26 cellular contexts compared by ENCODE assay signal in genomic region chr17:21460358-21460757, GRCh38.
DNase-seq lines count a peak whose midpoint lies in the region; ATAC-seq, FAIRE-seq and TF ChIP-seq lines count a peak whose summit lies in the region.
"Had no signal": no experiment of that assay in that cellular context is flagged by ENCODE, and none has a peak within 500 bp of the region (broad histone marks: within the 10 kb centered on the region; RNA-seq: fewer than 3 reads in every experiment).

No MANE protein-coding gene starts in this region.

- H2AFZ ChIP-seq in ACC112 (ENCODE audit: low read length, unreplicated experiment) (no peak overlapping the region), H1 (ENCODE audit: low read length) (no peak overlapping the region), mesenchymal stem cell (ENCODE audit: low read depth, low read length) (no peak overlapping the region)
- H2AFZ ChIP-seq: GM23338 had no signal

- H3K18ac ChIP-seq in H1 (ENCODE audit: extremely low read depth, low read length) (no peak overlapping the region), mesenchymal stem cell (ENCODE audit: low read depth in 1 of 2, low read length in 2 of 2) (no peak overlapping the region)

- H2BK5ac ChIP-seq in H1 (ENCODE audit: low read depth, low read length) (no peak overlapping the region), mesenchymal stem cell (ENCODE audit: low read depth, low read length, poor library complexity, severe bottlenecking) (no peak overlapping the region)

- no peak overlapping the region for H3K4me3 Mint-ChIP-seq in stimulated activated naive B cell treated with anti-CD40 and anti-IgM and Interleukin-4, amounts not matched to agents 10 μg/mL and 1 μg/mL and 100 μg/mL, for 72 hours
- H3K4me3 Mint-ChIP-seq: activated CD4-positive, alpha-beta memory T cell treated with anti-CD3 and anti-CD28 coated beads, Interleukin-2, amount 10 ng/mL, durations not matched to agents 7 days and 5 days; activated naive CD4-positive, alpha-beta T cell treated with anti-CD3 and anti-CD28 coated beads, Interleukin-2, amount 10 ng/mL, durations not matched to agents 7 days and 5 days; activated T-cell treated with anti-CD3 and anti-CD28 coated beads, Interleukin-2, amount 50 U/mL, for 24 hours; CD8-positive, alpha-beta T cell; dendritic cell treated with granulocyte-macrophage colony-stimulating factor and Interleukin-4, amounts not matched to agents 40 ng/mL and 50 ng/mL, for 4 days; GM23338; nephron progenitor cell; stimulated activated memory B cell treated with anti-CD40 and anti-IgM and Interleukin-4, amounts not matched to agents 10 μg/mL and 1 μg/mL and 100 μg/mL, for 72 hours had no signal

- H4K20me1 ChIP-seq in H1 (replicated peaks in 1 of 2; ENCODE audit: control insufficient read depth in 1 of 2, insufficient read depth in 2 of 2, low read length in 2 of 2) = no peaks in the 10 kb centered on the region

- peak; percentile 7 for FAIRE-seq in H1 (lab: Jason Lieb, UNC)
- FAIRE-seq: astrocyte had no signal

- H3K79me1 ChIP-seq in H1 (ENCODE audit: low read depth, low read length) = no peaks in the 10 kb centered on the region
- no peaks in the 10 kb centered on the region for H3K79me1 ChIP-seq in mesenchymal stem cell (replicated peaks; ENCODE audit: low read length, poor library complexity, severe bottlenecking)

- H4K91ac ChIP-seq in H1 (replicated peaks; ENCODE audit: insufficient read length, low read length) (no peak overlapping the region), mesenchymal stem cell (ENCODE audit: low read length) (no peak overlapping the region)

- H3K9ac ChIP-seq in H1 (replicated peaks in 1 of 4; ENCODE audit: extremely low read depth in 1 of 4, low read depth in 3 of 4, low read length in 3 of 4) = no peak overlapping the region
- H3K9ac ChIP-seq in mesenchymal stem cell (ENCODE audit: low read length) = no peak overlapping the region

- intact Hi-C loops in mucosa of descending colon (cut with DNase I, micrococcal nuclease) = no loop called here

- 85% methylated on average over 6 of the region's 6 CpGs; no CpG with 5 or more reads in 1 of the 2 experiments for WGBS in H1 (ENCODE audit: extremely low coverage in 1 of 2, insufficient coverage in 1 of 2, insufficient read length in 1 of 2, insufficient replicate concordance in 2 of 2, low coverage in 1 of 2, low lambda C conversion rate in 2 of 2, missing lambda C conversion rate in 1 of 2), 2 experiments
- 68% methylated on average over 6 of the region's 6 CpGs for WGBS in mesenchymal stem cell

- H4K8ac ChIP-seq in H1 (ENCODE audit: extremely low read depth, insufficient read depth, low read length) (no peak overlapping the region), mesenchymal stem cell (ENCODE audit: low read length) (no peak overlapping the region)

- H3K4me1 Mint-ChIP-seq in stimulated activated naive B cell treated with anti-CD40 and anti-IgM and Interleukin-4, amounts not matched to agents 10 μg/mL and 1 μg/mL and 100 μg/mL, for 72 hours = peaks cover 11 to 27% of the 10 kb centered on the region in 2 donors

- H3K14ac ChIP-seq in H1 (ENCODE audit: insufficient read length) = no peak overlapping the region
- H3K14ac ChIP-seq in mesenchymal stem cell (ENCODE audit: low read length in 2 of 2) = no peak overlapping the region

- H2BK12ac ChIP-seq in H1 (ENCODE audit: low read depth, low read length) (no peak overlapping the region), mesenchymal stem cell (ENCODE audit: low read length in 2 of 2) (no peak overlapping the region)

- H3K4me2 ChIP-seq in H1 (ENCODE audit: insufficient read depth in 1 of 2, low read depth in 2 of 2, low read length in 2 of 2) = no peak overlapping the region
- H3K4me2 ChIP-seq in mesenchymal stem cell (ENCODE audit: low read length, poor library complexity, severe bottlenecking) = no peak overlapping the region
- H3K4me2 ChIP-seq: GM23338 had no signal

- TF ChIP-seq CTCF in H1 (IDR thresholded peaks at IDR 0.05; ENCODE audit: control extremely low read depth in 1 of 3, insufficient read depth in 1 of 3, low read depth in 1 of 3, low read length in 3 of 3) = no peak
- TF ChIP-seq CTCF in mucosa of descending colon (IDR thresholded peaks at IDR 0.05) = no peak

- no peaks in the 10 kb centered on the region for H3K9me3 Mint-ChIP-seq in stimulated activated naive B cell treated with anti-CD40 and anti-IgM and Interleukin-4, amounts not matched to agents 10 μg/mL and 1 μg/mL and 100 μg/mL, for 72 hours
- H3K9me3 Mint-ChIP-seq: activated CD4-positive, alpha-beta memory T cell treated with anti-CD3 and anti-CD28 coated beads, Interleukin-2, amount 10 ng/mL, durations not matched to agents 7 days and 5 days; activated naive CD4-positive, alpha-beta T cell treated with anti-CD3 and anti-CD28 coated beads, Interleukin-2, amount 10 ng/mL, durations not matched to agents 7 days and 5 days; activated T-cell treated with anti-CD3 and anti-CD28 coated beads, Interleukin-2, amount 50 U/mL, for 24 hours; CD8-positive, alpha-beta T cell; dendritic cell treated with granulocyte-macrophage colony-stimulating factor and Interleukin-4, amounts not matched to agents 40 ng/mL and 50 ng/mL, for 4 days; nephron progenitor cell; stimulated activated memory B cell treated with anti-CD40 and anti-IgM and Interleukin-4, amounts not matched to agents 10 μg/mL and 1 μg/mL and 100 μg/mL, for 72 hours had no signal

- no peak for TF ChIP-seq EP300 in H1 (IDR thresholded peaks at IDR 0.05; ENCODE audit: borderline replicate concordance in 1 of 2, low read depth in 2 of 2, low read length in 2 of 2)

- no peak overlapping the region for H4K5ac ChIP-seq in H1 (ENCODE audit: insufficient read length, low read depth, low read length)

- peaks cover 44 to 61% of the 10 kb centered on the region in 2 donors for H3K27me3 Mint-ChIP-seq in stimulated activated naive B cell treated with anti-CD40 and anti-IgM and Interleukin-4, amounts not matched to agents 10 μg/mL and 1 μg/mL and 100 μg/mL, for 72 hours

- no peaks in the 10 kb centered on the region for H3K79me2 ChIP-seq in ACC112 (ENCODE audit: control insufficient read depth, insufficient read depth, low read length, unreplicated experiment)
- H3K79me2 ChIP-seq in H1 (ENCODE audit: control insufficient read depth in 1 of 2, insufficient read depth in 2 of 2, low read length in 2 of 2) = no peaks in the 10 kb centered on the region

- H2BK15ac ChIP-seq in H1 (ENCODE audit: low read length) = no peak overlapping the region
- H2BK15ac ChIP-seq in mesenchymal stem cell (ENCODE audit: low read depth, poor library complexity, severe bottlenecking) = no peak overlapping the region

- H3K36me3 ChIP-seq in ACC112 (ENCODE audit: insufficient read depth, low read length) (no peaks in the 10 kb centered on the region), H1 (ENCODE audit: control insufficient read depth in 2 of 4, insufficient read depth in 4 of 4, low read length in 3 of 4) (no peaks in the 10 kb centered on the region), mesenchymal stem cell (ENCODE audit: control insufficient read depth in 1 of 2, insufficient read depth in 2 of 2, low read depth in 1 of 2, low read length in 2 of 2) (no peaks in the 10 kb centered on the region), mucosa of descending colon (ENCODE audit: low read depth) (no peaks in the 10 kb centered on the region)
- H3K36me3 ChIP-seq: heart right ventricle, tibial nerve had no signal

- TF ChIP-seq RAD21 in H1 (IDR thresholded peaks at IDR 0.05 in 1 of 2, conservative IDR thresholded peaks at IDR 0.05 in 1 of 2; ENCODE audit: low read depth in 2 of 2, low read length in 2 of 2) = no peak

- H3K27ac ChIP-seq in ACC112 (ENCODE audit: low read depth, low read length) (peak overlapping the region; percentile 26; the same call in 1 of the 2 replicates), H1 (ENCODE audit: low read depth, low read length) (no peak overlapping the region), mesenchymal stem cell (ENCODE audit: low read length, poor library complexity, severe bottlenecking) (no peak overlapping the region)
- H3K27ac ChIP-seq: heart right ventricle, psoas muscle, VCaP had no signal

- ATAC-seq in stimulated activated naive B cell treated with anti-CD40 and anti-IgM and Interleukin-4, amounts not matched to agents 10 μg/mL and 1 μg/mL and 100 μg/mL, for 72 hours (replicated peaks) = no peak
- ATAC-seq in mucosa of descending colon = no peak
- ATAC-seq in HG02852 (IDR thresholded peaks at IDR 0.05; ENCODE audit: unreplicated experiment) = no peak
- ATAC-seq: CD8-positive, alpha-beta T cell; GM23338; heart right ventricle; psoas muscle; stimulated activated memory B cell treated with anti-CD40 and anti-IgM and Interleukin-4, amounts not matched to agents 10 μg/mL and 1 μg/mL and 100 μg/mL, for 72 hours had no signal

- no peak overlapping the region for H3K4ac ChIP-seq in H1 (replicated peaks; ENCODE audit: insufficient read length, low read depth, low read length)
- H3K4ac ChIP-seq in mesenchymal stem cell (ENCODE audit: low read depth in 1 of 2, low read length in 2 of 2) = no peak overlapping the region

- H3K56ac ChIP-seq in H1 (replicated peaks; ENCODE audit: insufficient read length, low read depth, low read length) = no peak overlapping the region

- H2BK120ac ChIP-seq in H1 (replicated peaks; ENCODE audit: low read depth, low read length) (no peak overlapping the region), mesenchymal stem cell (ENCODE audit: low read depth, low read length) (no peak overlapping the region)

- H3K23ac ChIP-seq in H1 (ENCODE audit: insufficient read length) = no peak overlapping the region
- H3K23ac ChIP-seq in mesenchymal stem cell (ENCODE audit: low read length in 2 of 2) = no peak overlapping the region

- H3K4me3 ChIP-seq in ACC112 (ENCODE audit: low read depth, low read length) (no peak overlapping the region), H1 (ENCODE audit: extremely low read depth in 1 of 4, insufficient read depth in 2 of 4, low read depth in 3 of 4, low read length in 4 of 4) (no peak overlapping the region), mesenchymal stem cell (ENCODE audit: insufficient read depth in 1 of 2, low read depth in 1 of 2, low read length in 2 of 2) (no peak overlapping the region), mucosa of descending colon (no peak overlapping the region)
- H3K4me3 ChIP-seq: GM23338, heart right ventricle, psoas muscle, tibial nerve had no signal

- H3K4me1 ChIP-seq in ACC112 (ENCODE audit: control insufficient read depth, insufficient read depth, low read length, unreplicated experiment) = peaks cover 8% of the 10 kb centered on the region
- H3K4me1 ChIP-seq in H1 (replicated peaks in 1 of 4; ENCODE audit: control insufficient read depth in 3 of 4, insufficient read depth in 4 of 4, low read length in 3 of 4) = peaks cover 4 to 23% (median 9%) of the 10 kb centered on the region in 4 experiments
- peaks cover 17% of the 10 kb centered on the region for H3K4me1 ChIP-seq in mesenchymal stem cell (ENCODE audit: control insufficient read depth, insufficient read depth, low read depth, low read length)
- H3K4me1 ChIP-seq in mucosa of descending colon (ENCODE audit: low read depth) = peaks cover 3% of the 10 kb centered on the region
- H3K4me1 ChIP-seq: psoas muscle had no signal

- DNase-seq in M059J (ENCODE audit: low read depth) (peak; percentile 62), H1 (ENCODE audit: low read depth in 1 of 2, low spot score in 2 of 2) (no peak), mesenchymal stem cell (peak; percentile 77), mucosa of descending colon (no peak)
- no peak for DNase-seq in stimulated activated CD4-positive, alpha-beta T cell treated with anti-CD3 and anti-CD28 coated beads, Interleukin-4, amount 100 ng/mL, for 24 hours
- no peak for DNase-seq in stimulated activated naive B cell treated with anti-CD40 and anti-IgM and Interleukin-4, amounts not matched to agents 10 μg/mL and 1 μg/mL and 100 μg/mL, for 72 hours
- DNase-seq: activated CD4-positive, alpha-beta memory T cell treated with anti-CD3 and anti-CD28 coated beads, Interleukin-2, amount 10 ng/mL, durations not matched to agents 7 days and 5 days; activated naive CD4-positive, alpha-beta T cell treated with anti-CD3 and anti-CD28 coated beads, Interleukin-2, amount 10 ng/mL, durations not matched to agents 7 days and 5 days; activated T-cell treated with anti-CD3 and anti-CD28 coated beads, Interleukin-2, amount 50 U/mL, for 24 hours; CD8-positive, alpha-beta T cell; DND-41; erythroblast; heart right ventricle; NCI-H1930; nephron progenitor cell; psoas muscle; Right ventricle myocardium superior; T-helper 1 cell had no signal

- H3K23me2 ChIP-seq in H1 (ENCODE audit: low read depth, low read length) = peaks cover 13% of the 10 kb centered on the region; the same call in 1 of the 2 replicates

- no peak overlapping the region for H2BK20ac ChIP-seq in H1 (ENCODE audit: low read length)

- no peak for TF ChIP-seq POLR2A in H1 (IDR thresholded peaks at IDR 0.05; ENCODE audit: control extremely low read depth in 1 of 2, low read depth in 2 of 2, low read length in 2 of 2)

- H3K27me3 ChIP-seq in ACC112 (ENCODE audit: insufficient read depth, low read length) (peaks cover 20% of the 10 kb centered on the region), H1 (replicated peaks in 1 of 4; ENCODE audit: control insufficient read depth in 3 of 4, extremely low read depth in 1 of 4, insufficient read depth in 3 of 4, low read length in 3 of 4) (peaks cover 0 to 24% (median 14%) of the 10 kb centered on the region in 4 experiments; a peak in 6 of 7 replicates), mesenchymal stem cell (ENCODE audit: control insufficient read depth in 1 of 2, insufficient read depth in 1 of 2, low read length in 2 of 2) (peaks cover 41 to 62% of the 10 kb centered on the region in 2 experiments)

- no peak overlapping the region for H2AK5ac ChIP-seq in H1 (ENCODE audit: low read depth, low read length)
- no peak overlapping the region for H2AK5ac ChIP-seq in mesenchymal stem cell (ENCODE audit: low read length, severe bottlenecking)

- POLR2A ChIA-PET in H1 (lab: Charles Lee; ENCODE audit: partially characterized antibody) = interaction anchor here (0.6 kb wide), 1 partner anchor 163 kb away, joined by 3 read pairs; no protein-coding TSS in a partner anchor

- H3K36me3 Mint-ChIP-seq in stimulated activated naive B cell treated with anti-CD40 and anti-IgM and Interleukin-4, amounts not matched to agents 10 μg/mL and 1 μg/mL and 100 μg/mL, for 72 hours = peaks cover 0 to 4% of the 10 kb centered on the region in 2 donors
- H3K36me3 Mint-ChIP-seq: activated naive CD4-positive, alpha-beta T cell treated with anti-CD3 and anti-CD28 coated beads, Interleukin-2, amount 10 ng/mL, durations not matched to agents 7 days and 5 days; CD8-positive, alpha-beta T cell; stimulated activated memory B cell treated with anti-CD40 and anti-IgM and Interleukin-4, amounts not matched to agents 10 μg/mL and 1 μg/mL and 100 μg/mL, for 72 hours had no signal

- H3K27ac Mint-ChIP-seq in stimulated activated naive B cell treated with anti-CD40 and anti-IgM and Interleukin-4, amounts not matched to agents 10 μg/mL and 1 μg/mL and 100 μg/mL, for 72 hours = no peak overlapping the region
- H3K27ac Mint-ChIP-seq: activated CD4-positive, alpha-beta memory T cell treated with anti-CD3 and anti-CD28 coated beads, Interleukin-2, amount 10 ng/mL, durations not matched to agents 7 days and 5 days; activated naive CD4-positive, alpha-beta T cell treated with anti-CD3 and anti-CD28 coated beads, Interleukin-2, amount 10 ng/mL, durations not matched to agents 7 days and 5 days; activated T-cell treated with anti-CD3 and anti-CD28 coated beads, Interleukin-2, amount 50 U/mL, for 24 hours; CD8-positive, alpha-beta T cell; dendritic cell treated with granulocyte-macrophage colony-stimulating factor and Interleukin-4, amounts not matched to agents 40 ng/mL and 50 ng/mL, for 4 days; GM23338; nephron progenitor cell; stimulated activated memory B cell treated with anti-CD40 and anti-IgM and Interleukin-4, amounts not matched to agents 10 μg/mL and 1 μg/mL and 100 μg/mL, for 72 hours had no signal

- CTCF ChIA-PET in H1 (lab: Charles Lee; ENCODE audit: partially characterized antibody) = interaction anchor here (1.4 to 2.2 kb wide), 2 partner anchors 15 to 52 kb away, joined by 3 to 15 read pairs; no protein-coding TSS in a partner anchor

- H3K9me3 ChIP-seq in H1 (ENCODE audit: insufficient read depth in 2 of 2, low read depth in 1 of 2, low read length in 1 of 2) = no peaks in the 10 kb centered on the region
- H3K9me3 ChIP-seq in mesenchymal stem cell (ENCODE audit: control insufficient read depth, low read length) = no peaks in the 10 kb centered on the region
- no peaks in the 10 kb centered on the region for H3K9me3 ChIP-seq in mucosa of descending colon
- H3K9me3 ChIP-seq: heart right ventricle, psoas muscle, tibial nerve had no signal

Comparison
In these comparisons a context has a peak if more than half of its experiments do, and no peak if none do; other contexts are left out.
1. DNase-seq: peak in M059J (single experiment) and mesenchymal stem cell (single experiment); none in H1 (0 of 2), stimulated activated CD4-positive, alpha-beta T cell treated with anti-CD3 and anti-CD28 coated beads, Interleukin-4, amount 100 ng/mL, for 24 hours (single experiment), stimulated activated naive B cell treated with anti-CD40 and anti-IgM and Interleukin-4, amounts not matched to agents 10 μg/mL and 1 μg/mL and 100 μg/mL, for 72 hours (single experiment) and mucosa of descending colon (0 of 3).